Comparison of ENCODE assay signal across 12 cellular contexts in genomic region chr17:74520790-74521480, GRCh38. TPM values are rescaled to one million over a fixed set of nuclear protein-coding genes. Genes with fewer than 3 reads are reported as not detected.
DNase-seq lines count a peak whose midpoint lies in the region; ATAC-seq and TF ChIP-seq lines count a peak whose summit lies in the region.
"Had no signal": no experiment of that assay in that cellular context is flagged by ENCODE, and none has a peak within 500 bp of the region (broad histone marks: within the 10 kb centered on the region; RNA-seq: fewer than 3 reads in every experiment).

No MANE protein-coding gene starts in this region.

- H3K36me3 Mint-ChIP-seq in natural killer cell: no peaks in the 10 kb centered on the region

- H3K4me1 Mint-ChIP-seq in natural killer cell: peaks cover 29 to 52% of the 10 kb centered on the region in 2 donors

- peak overlapping the region; percentile 25 for H3K4me3 Mint-ChIP-seq in natural killer cell
- H3K4me3 Mint-ChIP-seq: activated CD4-positive, alpha-beta memory T cell treated with anti-CD3 and anti-CD28 coated beads, Interleukin-2, amount 10 ng/mL, durations not matched to agents 7 days and 5 days had no signal

- H3K27ac Mint-ChIP-seq in natural killer cell: peak overlapping the region; percentile 77 to 86
- H3K27ac Mint-ChIP-seq: activated CD4-positive, alpha-beta memory T cell treated with anti-CD3 and anti-CD28 coated beads, Interleukin-2, amount 10 ng/mL, durations not matched to agents 7 days and 5 days had no signal

- TF ChIP-seq POLR2A in NB4 (IDR thresholded peaks at IDR 0.05; ENCODE audit: extremely low read depth, insufficient read length): no peak

- ATAC-seq in natural killer cell: no peak
- ATAC-seq in HG02623 (IDR thresholded peaks at IDR 0.05; ENCODE audit: unreplicated experiment): no peak

- H3K4me3 ChIP-seq in NB4 (ENCODE audit: low read depth, low read length) (peak overlapping the region; percentile 52), fibroblast of mammary gland (ENCODE audit: control insufficient read depth, low read depth, low read length) (no peak overlapping the region)

- H3K9me3 Mint-ChIP-seq in natural killer cell: peaks cover 0 to 5% of the 10 kb centered on the region in 2 donors
- H3K9me3 Mint-ChIP-seq: activated CD4-positive, alpha-beta memory T cell treated with anti-CD3 and anti-CD28 coated beads, Interleukin-2, amount 10 ng/mL, durations not matched to agents 7 days and 5 days had no signal

- DNase-seq in AG20443 (ENCODE audit: low spot score) (peak; percentile 9), NB4 (ENCODE audit: low read depth) (peak; percentile 95), fibroblast of mammary gland (ENCODE audit: low read depth) (peak; percentile 57), natural killer cell (no peak), NCI-H2227 (lab: John Stamatoyannopoulos, UW; ENCODE audit: unreplicated experiment) (no peak), T-helper 1 cell (no peak), NCI-H1092 (lab: John Stamatoyannopoulos, UW) (no peak)
- DNase-seq: activated CD4-positive, alpha-beta memory T cell treated with anti-CD3 and anti-CD28 coated beads, Interleukin-2, amount 10 ng/mL, durations not matched to agents 7 days and 5 days; naive B cell; NCI-H1417 treated with DMSO at 0.1 percent for 48 hours; stimulated activated CD4-positive, alpha-beta T cell treated with anti-CD3 and anti-CD28 coated beads, Interleukin-4, amount 100 ng/mL, for 4 hours had no signal

- H3K27me3 Mint-ChIP-seq in natural killer cell (ENCODE audit: low read depth in 2 of 2): no peaks in the 10 kb centered on the region

- intact Hi-C loops in natural killer cell (cut with micrococcal nuclease): loop anchor here (2.0 kb wide), 1 partner anchor 46 kb away; no protein-coding TSS in a partner anchor

- TF ChIP-seq CTCF in NB4 (IDR thresholded peaks at IDR 0.05; ENCODE audit: low read depth, low read length) (no peak), fibroblast of mammary gland (conservative IDR thresholded peaks at IDR 0.05; ENCODE audit: control insufficient read depth, insufficient read depth, low read depth, low read length) (no peak), natural killer cell (IDR thresholded peaks at IDR 0.05) (no peak)

RNA-seq across cellular contexts. Expression of gene CD300LB, which starts 10.3 kb away (rescaled TPM):
- 1 to 10 TPM; 2.0 to 4.9 (median 3.5) TPM for total RNA-seq in natural killer cell
- total RNA-seq: activated CD4-positive, alpha-beta memory T cell treated with anti-CD3 and anti-CD28 coated beads, Interleukin-2, amount 10 ng/mL, durations not matched to agents 7 days and 5 days had no signal

RNA-seq across cellular contexts. Expression of gene CD300C, which starts 25.0 kb away (rescaled TPM):
- total RNA-seq in natural killer cell: 1 to 10 TPM; 4.3 to 7.6 (median 6.9) TPM

RNA-seq across cellular contexts. Expression of gene CD300H, which starts 46.4 kb away (rescaled TPM):
- total RNA-seq in natural killer cell: 1 to 10 TPM in 1 of 3 donors, under 1 TPM in 1, not detected in 1; 0.90 to 9.3 TPM
- total RNA-seq: activated CD4-positive, alpha-beta memory T cell treated with anti-CD3 and anti-CD28 coated beads, Interleukin-2, amount 10 ng/mL, durations not matched to agents 7 days and 5 days had no signal

RNA-seq across cellular contexts. Expression of gene CD300A, which starts 54.5 kb away (rescaled TPM):
- total RNA-seq in natural killer cell: 100 to 1,000 TPM; 287 to 370 (median 295) TPM

Comparison
In these comparisons a context has a peak if more than half of its experiments do, and no peak if none do; other contexts are left out.
1. DNase-seq: peak in AG20443 (single experiment), NB4 (single experiment) and fibroblast of mammary gland (single experiment); none in natural killer cell (single experiment), NCI-H2227 (single experiment), T-helper 1 cell (0 of 5) and NCI-H1092 (single experiment).